Comparison of ENCODE assay signal across 12 cellular contexts in genomic region chr1:118914379-118915161, GRCh38.
A peak's percentile ranks its signal among the peaks of the same experiment; 100 is the strongest.
DNase-seq lines count a peak whose midpoint lies in the region; ATAC-seq and TF ChIP-seq lines count a peak whose summit lies in the region.
"Had no signal": no experiment of that assay in that cellular context is flagged by ENCODE, and none has a peak within 500 bp of the region (broad histone marks: within the 10 kb centered on the region; RNA-seq: fewer than 3 reads in every experiment).

No MANE protein-coding gene starts in this region.

- H3K4me3 ChIP-seq in liver (ENCODE audit: low read depth in 1 of 3, low read length in 3 of 3): peak overlapping the region in 1 of 3 donors; percentile 22
- H3K4me3 ChIP-seq: stomach had no signal

- no peak for TF ChIP-seq CTCF in liver (IDR thresholded peaks at IDR 0.05; ENCODE audit: low read depth, low read length, missing input control)

- TF ChIP-seq RAD21 in liver (IDR thresholded peaks at IDR 0.05): peak; percentile 53 to 63

- no peaks in the 10 kb centered on the region for H3K9me3 ChIP-seq in liver (ENCODE audit: control insufficient read depth in 4 of 4, low read length in 3 of 4)
- H3K9me3 ChIP-seq: stomach had no signal

- peaks cover 0 to 15% (median 7%) of the 10 kb centered on the region in 4 donors for H3K4me1 ChIP-seq in liver (ENCODE audit: control insufficient read depth in 4 of 4, insufficient read depth in 4 of 4, low read length in 3 of 4)
- H3K4me1 ChIP-seq: stomach had no signal

- H3K27ac ChIP-seq in liver (ENCODE audit: low read depth in 1 of 2, low read length in 2 of 2): peak overlapping the region; percentile 74
- H3K27ac ChIP-seq: stomach had no signal

- peaks cover 0 to 4% (median 0%) of the 10 kb centered on the region in 4 donors for H3K36me3 ChIP-seq in liver (ENCODE audit: control insufficient read depth in 4 of 4, insufficient read depth in 3 of 4, low read depth in 1 of 4, low read length in 3 of 4)
- H3K36me3 ChIP-seq: stomach had no signal

- no peak overlapping the region for H3K9ac ChIP-seq in liver (ENCODE audit: low read depth in 1 of 2, low read length in 2 of 2)

- H3K27me3 ChIP-seq in liver (ENCODE audit: control insufficient read depth in 4 of 4, insufficient read depth in 4 of 4, low read length in 3 of 4): no peaks in the 10 kb centered on the region
- H3K27me3 ChIP-seq: stomach had no signal

- no peak for DNase-seq in NCI-H2227 treated with DMSO at 0.1 percent for 48 hours (lab: John Stamatoyannopoulos, UW)
- no peak for DNase-seq in anterior cingulate cortex (lab: John Stamatoyannopoulos, UW)
- DNase-seq in CD1c-positive myeloid dendritic cell (ENCODE audit: extremely low spot score): no peak
- DNase-seq in SIG-M5 treated with dmso at 0.1 percent for 504 hours (lab: John Stamatoyannopoulos, UW; ENCODE audit: unreplicated experiment): no peak
- DNase-seq: activated naive CD8-positive, alpha-beta T cell treated with anti-CD3 and anti-CD28 coated beads for 36 hours; C1 segment of cervical spinal cord; NCI-H524 treated with DMSO at 0.1 percent for 48 hours; stomach had no signal

- peak; percentile 48 for ATAC-seq in GM18873 (IDR thresholded peaks at IDR 0.05; ENCODE audit: low FRiP score, unreplicated experiment)
- peak; percentile 36 for ATAC-seq in HG02610 (IDR thresholded peaks at IDR 0.05; ENCODE audit: unreplicated experiment)
- ATAC-seq in HG03442 (IDR thresholded peaks at IDR 0.05; ENCODE audit: unreplicated experiment): peak; percentile 48

- 22% methylated on average over 2 of the region's 2 CpGs for WGBS in liver

TF ChIP-seq in liver, 16 proteins besides CTCF, POLR2A, EP300 and RAD21:
- peak in 1 of 2 donors; percentile 29 for TF ChIP-seq GABPA (IDR thresholded peaks at IDR 0.05 in 1 of 2, conservative IDR thresholded peaks at IDR 0.05 in 1 of 2)
- peak; percentile 97 for TF ChIP-seq TAF1 (conservative IDR thresholded peaks at IDR 0.05)
- peak; percentile 45 to 86 for TF ChIP-seq EGR1 (IDR thresholded peaks at IDR 0.05; ENCODE audit: low read depth in 2 of 2)
- TF ChIP-seq ATF3 (IDR thresholded peaks at IDR 0.05): no peak
- no peak for TF ChIP-seq NR2F2 (IDR thresholded peaks at IDR 0.05)
- TF ChIP-seq FOXA2 (IDR thresholded peaks at IDR 0.05): peak; percentile 89
- peak; percentile 85 for TF ChIP-seq SP1 (IDR thresholded peaks at IDR 0.05)
- peak; percentile 49 for TF ChIP-seq ZBTB33 (IDR thresholded peaks at IDR 0.05)
- peak in 1 of 2 donors; percentile 71 for TF ChIP-seq JUND (IDR thresholded peaks at IDR 0.05)
- peak; percentile 85 for TF ChIP-seq REST (IDR thresholded peaks at IDR 0.05)
- peak; percentile 61 to 89 for TF ChIP-seq HNF4A (conservative IDR thresholded peaks at IDR 0.05)
- TF ChIP-seq YY1 (IDR thresholded peaks at IDR 0.05): peak; percentile 73
- TF ChIP-seq FOXA1 (IDR thresholded peaks at IDR 0.05): peak; percentile 74
- TF ChIP-seq HNF4G (IDR thresholded peaks at IDR 0.05): peak; percentile 28
- TF ChIP-seq MAX (IDR thresholded peaks at IDR 0.05): peak; percentile 43
- TF ChIP-seq RXRA (IDR thresholded peaks at IDR 0.05): peak in 1 of 2 donors; percentile 83
